13 cellular contexts compared by ENCODE assay signal in genomic region chr13:25181597-25181996, GRCh38. TPM values are rescaled to one million over a fixed set of nuclear protein-coding genes. Genes with fewer than 3 reads are reported as not detected.
DNase-seq lines count a peak whose midpoint lies in the region; ATAC-seq and TF ChIP-seq lines count a peak whose summit lies in the region.
"Had no signal": no experiment of that assay in that cellular context is flagged by ENCODE, and none has a peak within 500 bp of the region (broad histone marks: within the 10 kb centered on the region; RNA-seq: fewer than 3 reads in every experiment).

No MANE protein-coding gene starts in this region.

- H3K27ac Mint-ChIP-seq in neural progenitor cell (peak overlapping the region; percentile 89), type B pancreatic cell (no peak overlapping the region)
- H3K27ac Mint-ChIP-seq: activated naive CD4-positive, alpha-beta T cell treated with anti-CD3 and anti-CD28 coated beads, Interleukin-2, amount 50 U/mL, for 24 hours; stimulated activated effector memory CD8-positive, alpha-beta T cell treated with anti-CD3 and anti-CD28 coated beads, Interleukin-12 subunit alpha, Interleukin-12 subunit beta, amount 100 ng/mL, for 72 hours had no signal

- H4K20me1 ChIP-seq in neural progenitor cell (ENCODE audit: low read depth), result no peaks in the 10 kb centered on the region

- peaks cover 7% of the 10 kb centered on the region for H3K27me3 Mint-ChIP-seq in neural progenitor cell (ENCODE audit: insufficient read depth, low read depth)
- H3K27me3 Mint-ChIP-seq in type B pancreatic cell, result peaks cover 37% of the 10 kb centered on the region

- WGBS in right cardiac atrium, result 81% methylated on average over 3 of the region's 3 CpGs

- intact Hi-C loops in right cardiac atrium (cut with DNase I), result no loop called here

- H3F3A ChIP-seq in neural progenitor cell (ENCODE audit: low read depth), result peaks cover 13% of the 10 kb centered on the region

- no peak overlapping the region for H3K9ac ChIP-seq in neural progenitor cell

- peaks cover under 1% of the 10 kb centered on the region for H3K36me3 Mint-ChIP-seq in neural progenitor cell
- no peaks in the 10 kb centered on the region for H3K36me3 Mint-ChIP-seq in type B pancreatic cell
- H3K36me3 Mint-ChIP-seq: activated naive CD4-positive, alpha-beta T cell treated with anti-CD3 and anti-CD28 coated beads, Interleukin-2, amount 50 U/mL, for 24 hours; stimulated activated effector memory CD8-positive, alpha-beta T cell treated with anti-CD3 and anti-CD28 coated beads, Interleukin-12 subunit alpha, Interleukin-12 subunit beta, amount 100 ng/mL, for 72 hours had no signal

- DNase-seq in neural progenitor cell (ENCODE audit: low spot score), result no peak
- no peak for DNase-seq in type B pancreatic cell (ENCODE audit: extremely low spot score, unreplicated experiment)
- no peak for DNase-seq in BE2C
- no peak for DNase-seq in right cardiac atrium
- no peak for DNase-seq in NCI-H1694 treated with DMSO at 0.1 percent for 48 hours (lab: John Stamatoyannopoulos, UW)
- DNase-seq: activated CD4-positive, alpha-beta T cell treated with anti-CD3 and anti-CD28 coated beads for 48 hours; NCI-H226 had no signal

- H3K9me3 Mint-ChIP-seq in neural progenitor cell, result peaks cover 31% of the 10 kb centered on the region
- no peaks in the 10 kb centered on the region for H3K9me3 Mint-ChIP-seq in type B pancreatic cell
- H3K9me3 Mint-ChIP-seq: activated naive CD4-positive, alpha-beta T cell treated with anti-CD3 and anti-CD28 coated beads, Interleukin-2, amount 50 U/mL, for 24 hours; stimulated activated effector memory CD8-positive, alpha-beta T cell treated with anti-CD3 and anti-CD28 coated beads, Interleukin-12 subunit alpha, Interleukin-12 subunit beta, amount 100 ng/mL, for 72 hours had no signal

- no peaks in the 10 kb centered on the region for H3K79me2 ChIP-seq in neural progenitor cell (ENCODE audit: low read depth)

- no peaks in the 10 kb centered on the region for H3K27me3 ChIP-seq in neural progenitor cell
- peaks cover 14% of the 10 kb centered on the region; the same call in 1 of the 2 replicates for H3K27me3 ChIP-seq in BE2C
- no peaks in the 10 kb centered on the region for H3K27me3 ChIP-seq in right cardiac atrium (ENCODE audit: control insufficient read depth, insufficient read depth)

- peak; percentile 38 for ATAC-seq in GM18868 (IDR thresholded peaks at IDR 0.05; ENCODE audit: unreplicated experiment)
- ATAC-seq in GM21723 (IDR thresholded peaks at IDR 0.05; ENCODE audit: unreplicated experiment), result peak; percentile 34
- ATAC-seq in HG03196 (IDR thresholded peaks at IDR 0.05; ENCODE audit: unreplicated experiment), result peak; percentile 28
- ATAC-seq in right cardiac atrium, result no peak
- ATAC-seq: stimulated activated effector memory CD8-positive, alpha-beta T cell treated with anti-CD3 and anti-CD28 coated beads, Interleukin-12 subunit alpha, Interleukin-12 subunit beta, amount 100 ng/mL, for 72 hours had no signal

- peaks cover 52% of the 10 kb centered on the region for H3K4me1 Mint-ChIP-seq in neural progenitor cell
- peaks cover 11% of the 10 kb centered on the region for H3K4me1 Mint-ChIP-seq in type B pancreatic cell (ENCODE audit: unreplicated experiment)
- H3K4me1 Mint-ChIP-seq: activated naive CD4-positive, alpha-beta T cell treated with anti-CD3 and anti-CD28 coated beads, Interleukin-2, amount 50 U/mL, for 24 hours; stimulated activated effector memory CD8-positive, alpha-beta T cell treated with anti-CD3 and anti-CD28 coated beads, Interleukin-12 subunit alpha, Interleukin-12 subunit beta, amount 100 ng/mL, for 72 hours had no signal

- TF ChIP-seq CTCF in neural progenitor cell (IDR thresholded peaks at IDR 0.05) (no peak), type B pancreatic cell (conservative IDR thresholded peaks at IDR 0.05) (no peak), BE2C (IDR thresholded peaks at IDR 0.05; ENCODE audit: low read depth, low read length) (no peak)

- no peaks in the 10 kb centered on the region for H3K9me3 ChIP-seq in neural progenitor cell (ENCODE audit: low read depth)
- H3K9me3 ChIP-seq in BE2C, result no peaks in the 10 kb centered on the region
- H3K9me3 ChIP-seq in right cardiac atrium (ENCODE audit: control insufficient read depth, low read length), result no peaks in the 10 kb centered on the region
- H3K9me3 ChIP-seq: SJCRH30 had no signal

- H3K4me3 ChIP-seq in neural progenitor cell, result no peak overlapping the region
- H3K4me3 ChIP-seq in BE2C (ENCODE audit: low read depth, low read length), result no peak overlapping the region
- no peak overlapping the region for H3K4me3 ChIP-seq in right cardiac atrium (ENCODE audit: low read length)
- H3K4me3 ChIP-seq: SJCRH30 had no signal

- no peak overlapping the region for H2AFZ ChIP-seq in neural progenitor cell (replicated peaks)

- H3K36me3 ChIP-seq in neural progenitor cell (no peaks in the 10 kb centered on the region), BE2C (no peaks in the 10 kb centered on the region)
- H3K36me3 ChIP-seq: SJCRH30 had no signal

- peak overlapping the region; percentile 49 for H3K4me3 Mint-ChIP-seq in neural progenitor cell
- no peak overlapping the region for H3K4me3 Mint-ChIP-seq in type B pancreatic cell
- H3K4me3 Mint-ChIP-seq: activated naive CD4-positive, alpha-beta T cell treated with anti-CD3 and anti-CD28 coated beads, Interleukin-2, amount 50 U/mL, for 24 hours; stimulated activated effector memory CD8-positive, alpha-beta T cell treated with anti-CD3 and anti-CD28 coated beads, Interleukin-12 subunit alpha, Interleukin-12 subunit beta, amount 100 ng/mL, for 72 hours had no signal

- H3K4me2 ChIP-seq in neural progenitor cell, result peak overlapping the region; percentile 50

- H3K27ac ChIP-seq in neural progenitor cell (no peak overlapping the region), right cardiac atrium (ENCODE audit: low read length) (no peak overlapping the region)
- H3K27ac ChIP-seq: SJCRH30 had no signal

- peaks cover 21% of the 10 kb centered on the region for H3K4me1 ChIP-seq in neural progenitor cell
- no peaks in the 10 kb centered on the region for H3K4me1 ChIP-seq in BE2C
- no peaks in the 10 kb centered on the region for H3K4me1 ChIP-seq in right cardiac atrium (ENCODE audit: control insufficient read depth, insufficient read depth, low read length)

RNA-seq across cellular contexts. Expression of gene AMER2, which starts 9.5 kb away (rescaled TPM):
- total RNA-seq in neural progenitor cell (ENCODE audit: low replicate concordance) (0.12 TPM in 1 of 2 replicates, not detected in the other), type B pancreatic cell (ENCODE audit: low replicate concordance) (0.14 and 0.31 TPM in 2 replicates), right cardiac atrium (not detected)
- not detected for polyA plus RNA-seq in BE2C (2012; ENCODE audit: insufficient read depth, insufficient read length, low read depth)
- polyA plus RNA-seq in right cardiac atrium, result not detected
- total RNA-seq: SJCRH30 had no signal

Comparison
In these comparisons a context has a peak if more than half of its experiments do, and no peak if none do; other contexts are left out.
1. ATAC-seq: peak in GM18868 (single experiment), GM21723 (single experiment) and HG03196 (single experiment); none in right cardiac atrium (0 of 2).